8 cellular contexts compared by ENCODE assay signal in genomic region chr22:42270512-42271190, GRCh38. TPM values are rescaled to one million over a fixed set of nuclear protein-coding genes. Genes with fewer than 3 reads are reported as not detected.
A peak's percentile ranks its signal among the peaks of the same experiment; 100 is the strongest.
DNase-seq lines count a peak whose midpoint lies in the region; ATAC-seq and TF ChIP-seq lines count a peak whose summit lies in the region.

TSS of gene TCF20 (minus strand) at chr22:42270653. CDS start at chr22:42215305, 55,348 bp downstream.

- H3K27ac ChIP-seq in endodermal cell (ENCODE audit: low read depth, low read length) (peak within 1 kb of the TSS; percentile 21), mesodermal cell (ENCODE audit: low read depth, low read length, severe bottlenecking) (peak within 1 kb of the TSS; percentile 64)

- peaks cover 24% of the 10 kb centered on the region for H3K4me1 Mint-ChIP-seq in activated CD8-positive, alpha-beta memory T cell treated with anti-CD3 and anti-CD28 coated beads, Interleukin-2, amount 10 ng/mL, durations not matched to agents 7 days and 5 days
- H3K4me1 Mint-ChIP-seq in endodermal cell = peaks cover 41% of the 10 kb centered on the region

- H3K9ac ChIP-seq in endodermal cell (ENCODE audit: extremely low read depth, low read length, poor library complexity, severe bottlenecking) = peak within 1 kb of the TSS; percentile 70

- H3K4me1 ChIP-seq in BE2C (peaks cover 13% of the 10 kb centered on the region), endodermal cell (ENCODE audit: control insufficient read depth, insufficient read depth, low read length) (peaks cover 23% of the 10 kb centered on the region), mesodermal cell (ENCODE audit: control insufficient read depth, insufficient read depth, low read length, poor library complexity, severe bottlenecking) (peaks cover 19% of the 10 kb centered on the region)

- H3K27ac Mint-ChIP-seq in activated CD8-positive, alpha-beta memory T cell treated with anti-CD3 and anti-CD28 coated beads, Interleukin-2, amount 10 ng/mL, durations not matched to agents 7 days and 5 days = peak within 1 kb of the TSS; percentile 73
- peak within 1 kb of the TSS; percentile 88 for H3K27ac Mint-ChIP-seq in endodermal cell

- peak; percentile 86 for DNase-seq in BE2C
- DNase-seq in NOMO-1 treated with DMSO at 0.1 percent for 48 hours (lab: John Stamatoyannopoulos, UW; ENCODE audit: unreplicated experiment) = peak; percentile 68
- peak; percentile 82 for DNase-seq in activated CD8-positive, alpha-beta memory T cell treated with anti-CD3 and anti-CD28 coated beads, Interleukin-2, amount 10 ng/mL, durations not matched to agents 7 days and 5 days
- peak; percentile 89 for DNase-seq in endodermal cell
- DNase-seq in stimulated activated CD8-positive, alpha-beta memory T cell treated with anti-CD3 and anti-CD28 coated beads, Interleukin-15, amount 100 ng/mL, for 24 hours (ENCODE audit: low read depth) = peak; percentile 44

- 21 to 29% methylated on average over 29 to 90 of the region's 90 CpGs for WGBS in endodermal cell (ENCODE audit: insufficient coverage in 1 of 2, insufficient read length in 1 of 2), 2 experiments
- 34 to 59% methylated on average over 33 to 52 of the region's 90 CpGs for WGBS in mesodermal cell (ENCODE audit: insufficient coverage in 2 of 2), 2 experiments

- no peak for TF ChIP-seq CTCF in BE2C (IDR thresholded peaks at IDR 0.05; ENCODE audit: low read depth, low read length)
- peak; percentile 13 for TF ChIP-seq CTCF in endodermal cell (conservative IDR thresholded peaks at IDR 0.05)

- H3K36me3 ChIP-seq in BE2C (peaks cover 3% of the 10 kb centered on the region; the same call in 1 of the 2 replicates), endodermal cell (ENCODE audit: control insufficient read depth, insufficient read depth, low read length) (peaks cover 13% of the 10 kb centered on the region), mesodermal cell (ENCODE audit: control insufficient read depth, insufficient read depth, low read length) (peaks cover 13% of the 10 kb centered on the region)

- CTCF ChIA-PET in activated CD8-positive, alpha-beta memory T cell treated with anti-CD3 and anti-CD28 coated beads, Interleukin-2, amount 10 ng/mL, durations not matched to agents 7 days and 5 days (lab: Charles Lee) = no interaction called here

- no peaks in the 10 kb centered on the region for H3K9me3 Mint-ChIP-seq in activated CD8-positive, alpha-beta memory T cell treated with anti-CD3 and anti-CD28 coated beads, Interleukin-2, amount 10 ng/mL, durations not matched to agents 7 days and 5 days (ENCODE audit: low read depth)
- no peaks in the 10 kb centered on the region for H3K9me3 Mint-ChIP-seq in endodermal cell

- peak; percentile 77 for TF ChIP-seq POLR2A in GM19099 (IDR thresholded peaks at IDR 0.05; ENCODE audit: extremely low read depth, insufficient read length, low read depth)

- peak; percentile 63 for ATAC-seq in HG03439 (IDR thresholded peaks at IDR 0.05; ENCODE audit: unreplicated experiment)
- ATAC-seq in activated CD8-positive, alpha-beta memory T cell treated with anti-CD3 and anti-CD28 coated beads, Interleukin-2, amount 10 ng/mL, durations not matched to agents 7 days and 5 days = peak; percentile 84

- peaks cover 7% of the 10 kb centered on the region for H3K36me3 Mint-ChIP-seq in activated CD8-positive, alpha-beta memory T cell treated with anti-CD3 and anti-CD28 coated beads, Interleukin-2, amount 10 ng/mL, durations not matched to agents 7 days and 5 days
- peaks cover 11% of the 10 kb centered on the region for H3K36me3 Mint-ChIP-seq in endodermal cell (ENCODE audit: low read depth)

- H3K27me3 Mint-ChIP-seq in activated CD8-positive, alpha-beta memory T cell treated with anti-CD3 and anti-CD28 coated beads, Interleukin-2, amount 10 ng/mL, durations not matched to agents 7 days and 5 days = no peaks in the 10 kb centered on the region
- H3K27me3 Mint-ChIP-seq in endodermal cell (ENCODE audit: insufficient read depth) = no peaks in the 10 kb centered on the region

- H3K9me3 ChIP-seq in BE2C (peaks cover 4% of the 10 kb centered on the region), endodermal cell (ENCODE audit: control insufficient read depth, low read length) (no peaks in the 10 kb centered on the region), mesodermal cell (ENCODE audit: control insufficient read depth, low read length) (no peaks in the 10 kb centered on the region)

- H3K4me3 ChIP-seq in BE2C (ENCODE audit: low read depth, low read length) = peak within 1 kb of the TSS; percentile 87
- H3K4me3 ChIP-seq in endodermal cell (ENCODE audit: low read length) = peak within 1 kb of the TSS; percentile 98
- H3K4me3 ChIP-seq in mesodermal cell (ENCODE audit: extremely low read depth, insufficient read depth, low read length, poor library complexity, severe bottlenecking) = peak within 1 kb of the TSS; percentile 97

- peak within 1 kb of the TSS; percentile 87 for H3K4me3 Mint-ChIP-seq in activated CD8-positive, alpha-beta memory T cell treated with anti-CD3 and anti-CD28 coated beads, Interleukin-2, amount 10 ng/mL, durations not matched to agents 7 days and 5 days
- peak within 1 kb of the TSS; percentile 88 for H3K4me3 Mint-ChIP-seq in endodermal cell

- no peaks in the 10 kb centered on the region for H3K27me3 ChIP-seq in BE2C
- H3K27me3 ChIP-seq in endodermal cell (ENCODE audit: control insufficient read depth, insufficient read depth, low read length, poor library complexity, severe bottlenecking) = no peaks in the 10 kb centered on the region

RNA-seq across cellular contexts. Expression of gene TCF20, which starts in this region (rescaled TPM):
- polyA plus RNA-seq in BE2C (2012; ENCODE audit: insufficient read depth, insufficient read length, low read depth) = 73.0 TPM
- total RNA-seq in activated CD8-positive, alpha-beta memory T cell treated with anti-CD3 and anti-CD28 coated beads, Interleukin-2, amount 10 ng/mL, durations not matched to agents 7 days and 5 days = 10 to 100 TPM; 73.1 to 82.5 TPM
- total RNA-seq in endodermal cell = 100 to 1,000 TPM; 113 to 134 TPM
- polyA plus RNA-seq in endodermal cell (2013, experiment 1 of 2) = 27.9 TPM
- 31.8 TPM for polyA plus RNA-seq in endodermal cell (2013, experiment 2 of 2)
- 27.8 TPM for polyA plus RNA-seq in mesodermal cell (2013, experiment 1 of 2)
- polyA plus RNA-seq in mesodermal cell (2013, experiment 2 of 2) = 24.9 TPM

Comparison
In these comparisons a context has a peak if more than half of its experiments do, and no peak if none do; other contexts are left out.
1. Peak in every context shown above with its lines: DNase-seq, ATAC-seq, H3K4me3 ChIP-seq and H3K27ac ChIP-seq.